Comparison of ENCODE assay signal across 8 cellular contexts in genomic region chr16:74296465-74297295, GRCh38. TPM values are rescaled to one million over a fixed set of nuclear protein-coding genes. Genes with fewer than 3 reads are reported as not detected.
DNase-seq lines count a peak whose midpoint lies in the region; ATAC-seq, FAIRE-seq and TF ChIP-seq lines count a peak whose summit lies in the region.

Gene PSMD7 (plus strand): TSS chr16:74296814. CDS start chr16:74296915, 101 bp downstream.

- no peaks in the 10 kb centered on the region for H3K9me1 ChIP-seq in keratinocyte (ENCODE audit: control insufficient read depth, extremely low read depth, insufficient read depth, low read length)

- peak within 1 kb of the TSS; percentile 97 for H2AFZ ChIP-seq in keratinocyte (ENCODE audit: control insufficient read depth, low read length)

- no peak for FAIRE-seq in keratinocyte (lab: Jason Lieb, UNC)

- H3K9ac ChIP-seq in keratinocyte (ENCODE audit: control insufficient read depth, extremely low read depth, insufficient read depth, low read length) = peak within 1 kb of the TSS; percentile 99

- H4K20me1 ChIP-seq in keratinocyte (ENCODE audit: control insufficient read depth, extremely low read depth, insufficient read depth, low read length) = peaks cover 2% of the 10 kb centered on the region

- H3K4me2 ChIP-seq in keratinocyte (ENCODE audit: control insufficient read depth, extremely low read depth, insufficient read depth, low read depth, low read length) = peak within 1 kb of the TSS; percentile 95

- peak within 1 kb of the TSS; percentile 97 for H3K27ac ChIP-seq in keratinocyte (ENCODE audit: control insufficient read depth, insufficient read depth, low read length)

- H3K4me1 ChIP-seq in keratinocyte (ENCODE audit: control insufficient read depth, extremely low read depth, insufficient read depth, low read length) = peaks cover 19% of the 10 kb centered on the region

- peaks cover 13 to 26% of the 10 kb centered on the region in 2 experiments for H3K36me3 ChIP-seq in keratinocyte (ENCODE audit: control insufficient read depth in 2 of 2, extremely low read depth in 1 of 2, insufficient read depth in 2 of 2, low read length in 2 of 2)

- H3K9me3 ChIP-seq in keratinocyte (ENCODE audit: control insufficient read depth, low read depth, low read length) = no peaks in the 10 kb centered on the region

- H3K27me3 ChIP-seq in keratinocyte (ENCODE audit: control insufficient read depth, extremely low read depth, insufficient read depth, low read length) = no peaks in the 10 kb centered on the region

- peak within 1 kb of the TSS; percentile 86 to 97 (median 91) for H3K4me3 ChIP-seq in keratinocyte (ENCODE audit: control insufficient read depth in 2 of 3, extremely low read depth in 1 of 3, insufficient read depth in 2 of 3, low read depth in 1 of 3, low read length in 3 of 3)

- dilution Hi-C loops in keratinocyte (cut with MboI; ENCODE audit: extremely low pct_ligation_motif_present, low sequenced_read_pairs) = no loop called here

- peak; percentile 96 for DNase-seq in AG20443 (ENCODE audit: low spot score)
- peak; percentile 85 for DNase-seq in NCI-H460 (ENCODE audit: extremely low read depth, low read depth)
- DNase-seq in activated CD4-positive, alpha-beta T cell treated with anti-CD3 and anti-CD28 coated beads for 1 hour = peak; percentile 79
- DNase-seq in cerebellum (ENCODE audit: low spot score) = peak; percentile 93
- peak; percentile 57 for DNase-seq in keratinocyte (ENCODE audit: low read depth, low spot score)
- peak; percentile 79 to 88 (median 80) for DNase-seq in stimulated activated CD4-positive, alpha-beta T cell treated with anti-CD3 and anti-CD28 coated beads, Interleukin-12 subunit alpha, Interleukin-12 subunit beta, amount 100 ng/mL, for 48 hours (ENCODE audit: low read depth in 2 of 3, low spot score in 1 of 3)

- peaks cover 45% of the 10 kb centered on the region for H3K79me2 ChIP-seq in keratinocyte (ENCODE audit: control insufficient read depth, insufficient read depth, low read length)

- peak; percentile 93 for ATAC-seq in GM19043 (IDR thresholded peaks at IDR 0.05; ENCODE audit: low read depth, unreplicated experiment)
- ATAC-seq in HG03354 (IDR thresholded peaks at IDR 0.05; ENCODE audit: poor library complexity, severe bottlenecking, unreplicated experiment) = peak; percentile 95

- no peak for TF ChIP-seq CTCF in keratinocyte (optimal IDR thresholded peaks at IDR 0.05 in 1 of 3, IDR thresholded peaks at IDR 0.05 in 1 of 3, conservative IDR thresholded peaks at IDR 0.05 in 1 of 3; ENCODE audit: extremely low read depth in 1 of 3, insufficient read depth in 2 of 3, low read length in 3 of 3)

RNA-seq across cellular contexts. Expression of gene PSMD7, which starts in this region (rescaled TPM):
- total RNA-seq in NCI-H460 (2014; rRNA removed; shearing (Covaris generic)) = 115 and 116 TPM in 2 replicates
- 129 and 173 TPM in 2 replicates for polyA plus RNA-seq in NCI-H460 (2014; cell fraction: nucleus; rRNA removed)
- 36.7 TPM for total RNA-seq in cerebellum
- polyA plus RNA-seq in keratinocyte = 94.3 to 133 TPM (median 130 TPM) in 3 replicates
- 227 TPM for polyA plus RNA-seq in keratinocyte (2011; ENCODE audit: low read depth)
- 90.6 and 134 TPM in 2 replicates for polyA plus RNA-seq in keratinocyte (2011; cell fraction: cytosol; rRNA removed)
- polyA plus RNA-seq in keratinocyte (2011; cell fraction: nucleus; rRNA removed) = 71.3 and 84.8 TPM in 2 replicates
- 131 and 139 TPM in 2 replicates for polyA plus RNA-seq in keratinocyte (2012; ENCODE audit: low replicate concordance)
- polyA minus RNA-seq in keratinocyte = 26.9 to 91.9 TPM (median 60.6 TPM) in 3 replicates
- 83.6 TPM for polyA minus RNA-seq in keratinocyte (2011; cell fraction: cytosol; rRNA and poly(A)+ RNA removed)
- 26.4 and 52.6 TPM in 2 replicates for polyA minus RNA-seq in keratinocyte (2011; cell fraction: nucleus; rRNA and poly(A)+ RNA removed)

Comparison
In these comparisons a context has a peak if more than half of its experiments do, and no peak if none do; other contexts are left out.
1. Peak in every context shown above with its lines: DNase-seq, ATAC-seq, H3K4me3 ChIP-seq and H3K27ac ChIP-seq.